ENCODE assay signal across 22 cellular contexts in the genomic region with DNA sequence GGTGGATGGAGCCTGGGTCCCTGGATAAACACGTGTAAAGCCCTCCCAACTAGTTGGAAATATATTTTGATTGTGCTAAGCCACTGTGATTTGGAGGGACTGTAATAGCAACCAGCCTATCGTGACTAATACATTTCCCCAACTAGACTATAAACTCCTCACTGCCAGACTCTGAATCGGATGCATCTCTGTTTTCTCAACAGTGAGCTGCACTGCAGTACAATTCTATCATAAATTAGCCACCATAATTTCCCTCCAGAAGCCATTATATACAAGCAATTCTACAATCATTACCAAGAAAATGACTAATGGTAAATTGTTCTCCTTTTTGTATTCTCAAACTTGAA.
DNase-seq lines count a peak whose midpoint lies in the region; ATAC-seq, FAIRE-seq and TF ChIP-seq lines count a peak whose summit lies in the region.
"Had no signal": no experiment of that assay in that cellular context is flagged by ENCODE, and none has a peak within 500 bp of the region (broad histone marks: within the 10 kb centered on the region; RNA-seq: fewer than 3 reads in every experiment).

No MANE protein-coding gene starts in this region.

- TF ChIP-seq POLR2A in H54 (IDR thresholded peaks at IDR 0.05; ENCODE audit: low read depth, low read length) = no peak
- no peak for TF ChIP-seq POLR2A in GM18505 (IDR thresholded peaks at IDR 0.05; ENCODE audit: borderline replicate concordance, extremely low read depth, insufficient read depth, insufficient read length)

- H3K4me3 ChIP-seq in hepatocyte = no peak overlapping the region
- H3K4me3 ChIP-seq in stomach smooth muscle (ENCODE audit: low read length in 2 of 2) = no peak overlapping the region
- H3K4me3 ChIP-seq: cardiac muscle cell, heart right ventricle, pancreas had no signal

- no peak overlapping the region for H3K9ac ChIP-seq in stomach smooth muscle (ENCODE audit: low read length in 2 of 2)

- no peak for TF ChIP-seq CTCF in hepatocyte (IDR thresholded peaks at IDR 0.05; ENCODE audit: poor library complexity)

- H3K27me3 ChIP-seq in hepatocyte (no peaks in the 10 kb centered on the region), stomach smooth muscle (ENCODE audit: control insufficient read depth in 1 of 2, insufficient read depth in 2 of 2, low read length in 2 of 2) (no peaks in the 10 kb centered on the region)
- H3K27me3 ChIP-seq: cardiac muscle cell, heart right ventricle, pancreas had no signal

- DNase-seq in H54 (ENCODE audit: insufficient read length, low spot score) (no peak), hepatocyte (ENCODE audit: low spot score) (no peak), NCI-H1694 treated with DMSO at 0.1 percent for 48 hours (lab: John Stamatoyannopoulos, UW) (no peak), putamen (ENCODE audit: low spot score) (no peak)
- DNase-seq: activated CD4-positive, alpha-beta T cell treated with anti-CD3 and anti-CD28 coated beads, Interleukin-2, amount 10 ng/mL, durations not matched to agents 7 days and 5 days; activated naive CD4-positive, alpha-beta T cell treated with anti-CD3 and anti-CD28 coated beads for 36 hours; heart right ventricle; KG1; natural killer cell; NCI-H1436; NCI-H524 treated with DMSO at 0.1 percent for 48 hours; pancreas; right cardiac atrium; RPMI8226; stimulated activated CD4-positive, alpha-beta T cell treated with anti-CD3 and anti-CD28 coated beads, Interleukin-4, amount 100 ng/mL, for 4 hours; stimulated activated naive CD4-positive, alpha-beta T cell had no signal

- 50% methylated on average over 3 of the region's 3 CpGs for WGBS in hepatocyte (ENCODE audit: low lambda C conversion rate, missing lambda C conversion rate)

- peak overlapping the region; percentile 50 for H3K4me2 ChIP-seq in hepatocyte

- peaks cover 2% of the 10 kb centered on the region for H3K79me2 ChIP-seq in hepatocyte

- H3K9me2 ChIP-seq in hepatocyte (replicated peaks; ENCODE audit: insufficient read depth) = no peaks in the 10 kb centered on the region

- peaks cover 18% of the 10 kb centered on the region for H3K4me1 ChIP-seq in hepatocyte (ENCODE audit: insufficient read depth)
- peaks cover 35% of the 10 kb centered on the region for H3K4me1 ChIP-seq in stomach smooth muscle (ENCODE audit: control insufficient read depth, insufficient read depth, low read length)
- H3K4me1 ChIP-seq: pancreas had no signal

- H4K20me1 ChIP-seq in hepatocyte (ENCODE audit: insufficient read depth, poor library complexity, severe bottlenecking) = no peaks in the 10 kb centered on the region

- H2AFZ ChIP-seq in hepatocyte = peak overlapping the region; percentile 9

- H3K9me3 ChIP-seq in hepatocyte (ENCODE audit: low read depth) (no peaks in the 10 kb centered on the region), stomach smooth muscle (ENCODE audit: control insufficient read depth in 2 of 2, low read length in 2 of 2) (no peaks in the 10 kb centered on the region)
- H3K9me3 ChIP-seq: heart right ventricle, pancreas had no signal

- peak overlapping the region; percentile 43 for H3K27ac ChIP-seq in angular gyrus (ENCODE audit: low read depth, low read length)
- no peak overlapping the region for H3K27ac ChIP-seq in hepatocyte
- peak overlapping the region; percentile 53 for H3K27ac ChIP-seq in stomach smooth muscle (ENCODE audit: low read length)
- H3K27ac ChIP-seq: cardiac muscle cell, heart right ventricle, pancreas had no signal

- H3K36me3 ChIP-seq in hepatocyte (replicated peaks; ENCODE audit: insufficient read depth, low read depth) = no peaks in the 10 kb centered on the region
- H3K36me3 ChIP-seq in stomach smooth muscle (ENCODE audit: control insufficient read depth in 2 of 2, insufficient read depth in 2 of 2, low read length in 2 of 2) = no peaks in the 10 kb centered on the region
- H3K36me3 ChIP-seq: cardiac muscle cell, heart right ventricle, pancreas had no signal

- FAIRE-seq in H54 (lab: Jason Lieb, UNC) = peak; percentile 36
- FAIRE-seq: endometrium, HTR-8/SVneo, pancreas had no signal

- no peak for ATAC-seq in GM18505 (IDR thresholded peaks at IDR 0.05; ENCODE audit: unreplicated experiment)
- ATAC-seq: heart right ventricle, natural killer cell, pancreas, right cardiac atrium had no signal
